Comparison of ENCODE assay signal across 9 cellular contexts in genomic region chr3:126540342-126540849, GRCh38. TPM values are rescaled to one million over a fixed set of nuclear protein-coding genes. Genes with fewer than 3 reads are reported as not detected.
DNase-seq lines count a peak whose midpoint lies in the region; ATAC-seq, FAIRE-seq and TF ChIP-seq lines count a peak whose summit lies in the region.
"Had no signal": no experiment of that assay in that cellular context is flagged by ENCODE, and none has a peak within 500 bp of the region (broad histone marks: within the 10 kb centered on the region; RNA-seq: fewer than 3 reads in every experiment).

No MANE protein-coding gene starts in this region.

- DNase-seq in A172 (ENCODE audit: low spot score) (peak; percentile 95), HS-27A (ENCODE audit: low read depth) (peak; percentile 91), adipocyte (ENCODE audit: low read depth) (peak; percentile 90), keratinocyte (ENCODE audit: low read depth, low spot score) (peak; percentile 33), GM19240 (ENCODE audit: insufficient read length, low spot score) (no peak), NCI-H1105 treated with DMSO at 0.1 percent for 48 hours (lab: John Stamatoyannopoulos, UW) (no peak), DMS79 (lab: John Stamatoyannopoulos, UW) (no peak)

- H3K4me1 ChIP-seq in adipocyte (ENCODE audit: control insufficient read depth, insufficient read depth, low read length) (peaks cover 13% of the 10 kb centered on the region), keratinocyte (ENCODE audit: control insufficient read depth, extremely low read depth, insufficient read depth, low read length) (peaks cover 11% of the 10 kb centered on the region)

- H3K4me2 ChIP-seq in keratinocyte (ENCODE audit: control insufficient read depth, extremely low read depth, insufficient read depth, low read depth, low read length) = peak overlapping the region; percentile 24

- ATAC-seq in GM19452 (IDR thresholded peaks at IDR 0.05; ENCODE audit: unreplicated experiment) = no peak

- H3K36me3 ChIP-seq in adipocyte (ENCODE audit: control insufficient read depth, insufficient read depth, low read length, severe bottlenecking) (no peaks in the 10 kb centered on the region), keratinocyte (ENCODE audit: control insufficient read depth in 2 of 2, extremely low read depth in 1 of 2, insufficient read depth in 2 of 2, low read length in 2 of 2) (no peaks in the 10 kb centered on the region)

- TF ChIP-seq CTCF in keratinocyte (optimal IDR thresholded peaks at IDR 0.05 in 1 of 3, IDR thresholded peaks at IDR 0.05 in 1 of 3, conservative IDR thresholded peaks at IDR 0.05 in 1 of 3; ENCODE audit: extremely low read depth in 1 of 3, insufficient read depth in 2 of 3, low read length in 3 of 3) = no peak

- no peaks in the 10 kb centered on the region for H3K9me1 ChIP-seq in keratinocyte (ENCODE audit: control insufficient read depth, extremely low read depth, insufficient read depth, low read length)

- H3K9ac ChIP-seq in adipocyte (ENCODE audit: low read length) (no peak overlapping the region), keratinocyte (ENCODE audit: control insufficient read depth, extremely low read depth, insufficient read depth, low read length) (no peak overlapping the region)

- H2AFZ ChIP-seq in keratinocyte (ENCODE audit: control insufficient read depth, low read length) = no peak overlapping the region

- dilution Hi-C loops in keratinocyte (cut with MboI; ENCODE audit: extremely low pct_ligation_motif_present, low sequenced_read_pairs) = no loop called here

- no peaks in the 10 kb centered on the region for H3K9me3 ChIP-seq in adipocyte (ENCODE audit: control insufficient read depth, low read length)
- H3K9me3 ChIP-seq in keratinocyte (ENCODE audit: control insufficient read depth, low read depth, low read length) = no peaks in the 10 kb centered on the region

- H3K4me3 ChIP-seq in adipocyte (ENCODE audit: low read length) (peak overlapping the region; percentile 21), keratinocyte (ENCODE audit: control insufficient read depth in 2 of 3, extremely low read depth in 1 of 3, insufficient read depth in 2 of 3, low read depth in 1 of 3, low read length in 3 of 3) (no peak overlapping the region)

- H3K27me3 ChIP-seq in adipocyte (replicated peaks; ENCODE audit: control insufficient read depth, insufficient read depth, low read length) (peaks cover 46% of the 10 kb centered on the region), keratinocyte (ENCODE audit: control insufficient read depth, extremely low read depth, insufficient read depth, low read length) (peaks cover 44% of the 10 kb centered on the region)

- H3K79me2 ChIP-seq in keratinocyte (ENCODE audit: control insufficient read depth, insufficient read depth, low read length) = no peaks in the 10 kb centered on the region

- no peak overlapping the region for H3K27ac ChIP-seq in keratinocyte (ENCODE audit: control insufficient read depth, insufficient read depth, low read length)

- FAIRE-seq in keratinocyte (lab: Jason Lieb, UNC) = peak; percentile 87

- H4K20me1 ChIP-seq in keratinocyte (ENCODE audit: control insufficient read depth, extremely low read depth, insufficient read depth, low read length) = no peaks in the 10 kb centered on the region

RNA-seq across cellular contexts. Expression of gene CHST13, which starts 16.4 kb away (rescaled TPM):
- 0.26 TPM in 1 of 2 replicates, not detected in the other for total RNA-seq in A172 (2014; rRNA removed; shearing (Covaris generic))
- not detected in 3 replicates for polyA plus RNA-seq in keratinocyte
- not detected for polyA plus RNA-seq in keratinocyte (2011; ENCODE audit: low read depth)
- polyA plus RNA-seq in keratinocyte (2011; cell fraction: cytosol; rRNA removed) = not detected in 2 replicates
- polyA plus RNA-seq in keratinocyte (2011; cell fraction: nucleus; rRNA removed) = not detected in 2 replicates
- polyA plus RNA-seq in keratinocyte (2012; ENCODE audit: low replicate concordance) = not detected in 2 replicates
- not detected in 3 replicates for polyA minus RNA-seq in keratinocyte
- polyA minus RNA-seq in keratinocyte (2011; cell fraction: cytosol; rRNA and poly(A)+ RNA removed) = not detected
- polyA minus RNA-seq in keratinocyte (2011; cell fraction: nucleus; rRNA and poly(A)+ RNA removed) = not detected in 2 replicates

RNA-seq across cellular contexts. Expression of gene C3orf22, which starts 18.3 kb away (rescaled TPM):
- total RNA-seq in A172 (2014; rRNA removed; shearing (Covaris generic)) = not detected in 2 replicates
- not detected in 3 replicates for polyA plus RNA-seq in keratinocyte
- not detected for polyA plus RNA-seq in keratinocyte (2011; ENCODE audit: low read depth)
- not detected in 2 replicates for polyA plus RNA-seq in keratinocyte (2011; cell fraction: cytosol; rRNA removed)
- polyA plus RNA-seq in keratinocyte (2011; cell fraction: nucleus; rRNA removed) = not detected in 2 replicates
- not detected in 2 replicates for polyA plus RNA-seq in keratinocyte (2012; ENCODE audit: low replicate concordance)
- not detected in 3 replicates for polyA minus RNA-seq in keratinocyte
- polyA minus RNA-seq in keratinocyte (2011; cell fraction: cytosol; rRNA and poly(A)+ RNA removed) = not detected
- not detected in 2 replicates for polyA minus RNA-seq in keratinocyte (2011; cell fraction: nucleus; rRNA and poly(A)+ RNA removed)
- total RNA-seq: urinary bladder had no signal
- polyA plus RNA-seq: urinary bladder had no signal

RNA-seq across cellular contexts. Expression of gene UROC1, which starts 22.8 kb away (rescaled TPM):
- total RNA-seq in A172 (2014; rRNA removed; shearing (Covaris generic)) = not detected in 2 replicates
- polyA plus RNA-seq in keratinocyte = not detected in 3 replicates
- polyA plus RNA-seq in keratinocyte (2011; ENCODE audit: low read depth) = not detected
- not detected in 2 replicates for polyA plus RNA-seq in keratinocyte (2011; cell fraction: cytosol; rRNA removed)
- not detected in 2 replicates for polyA plus RNA-seq in keratinocyte (2011; cell fraction: nucleus; rRNA removed)
- not detected in 2 replicates for polyA plus RNA-seq in keratinocyte (2012; ENCODE audit: low replicate concordance)
- not detected in 3 replicates for polyA minus RNA-seq in keratinocyte
- polyA minus RNA-seq in keratinocyte (2011; cell fraction: cytosol; rRNA and poly(A)+ RNA removed) = not detected
- polyA minus RNA-seq in keratinocyte (2011; cell fraction: nucleus; rRNA and poly(A)+ RNA removed) = not detected in 2 replicates
- total RNA-seq: urinary bladder had no signal

Comparison
In these comparisons a context has a peak if more than half of its experiments do, and no peak if none do; other contexts are left out.
1. DNase-seq: peak in A172 (single experiment), HS-27A (single experiment), adipocyte (single experiment) and keratinocyte (single experiment); none in GM19240 (single experiment), NCI-H1105 treated with DMSO at 0.1 percent for 48 hours (single experiment) and DMS79 (single experiment).